ENCODE assay signal across 9 cellular contexts in the genomic region with DNA sequence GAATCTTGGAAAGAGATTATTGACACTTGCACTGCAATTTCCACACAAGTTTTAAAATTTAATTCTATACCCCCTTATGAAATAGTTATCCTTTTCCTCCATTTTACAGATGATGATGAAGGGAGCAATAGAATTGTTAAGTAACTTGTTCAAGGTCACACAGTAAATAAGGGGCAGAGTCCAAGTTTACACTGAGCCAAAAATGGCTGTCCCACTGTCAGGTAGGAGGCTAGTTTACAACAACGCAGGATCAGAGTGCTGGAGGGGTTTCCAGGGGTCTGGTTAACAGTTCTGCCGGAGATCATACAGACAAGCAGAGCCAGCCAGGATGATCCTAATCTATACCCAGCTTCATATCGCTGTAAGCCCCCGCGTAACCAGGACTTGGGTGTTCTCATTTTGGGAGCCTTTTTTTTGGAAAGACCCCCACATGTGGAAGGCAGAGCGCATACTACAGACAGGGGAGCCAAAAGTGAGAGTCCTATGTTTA. TPM values are rescaled to one million over a fixed set of nuclear protein-coding genes. Genes with fewer than 3 reads are reported as not detected.
DNase-seq lines count a peak whose midpoint lies in the region; ATAC-seq, FAIRE-seq and TF ChIP-seq lines count a peak whose summit lies in the region.
"Had no signal": no experiment of that assay in that cellular context is flagged by ENCODE, and none has a peak within 500 bp of the region (broad histone marks: within the 10 kb centered on the region; RNA-seq: fewer than 3 reads in every experiment).

No MANE protein-coding gene starts in this region.

- peaks cover 2 to 26% (median 10%) of the 10 kb centered on the region in 4 donors for H3K4me1 Mint-ChIP-seq in CD4-positive, CD25-positive, alpha-beta regulatory T cell

- peaks cover 16% of the 10 kb centered on the region for H3K4me1 ChIP-seq in CD4-positive, CD25-positive, alpha-beta regulatory T cell (ENCODE audit: control insufficient read depth, insufficient read depth, low read length, poor library complexity, severe bottlenecking)
- peaks cover 17% of the 10 kb centered on the region for H3K4me1 ChIP-seq in neuron (ENCODE audit: insufficient read depth, low read length)

- H3K9me3 Mint-ChIP-seq in CD4-positive, CD25-positive, alpha-beta regulatory T cell, result peaks cover 0 to 1% (median 0%) of the 10 kb centered on the region in 7 donors

- peaks cover 22% of the 10 kb centered on the region for H3K27me3 ChIP-seq in CD4-positive, CD25-positive, alpha-beta regulatory T cell (ENCODE audit: control insufficient read depth, insufficient read depth, low read length)
- peaks cover 64% of the 10 kb centered on the region for H3K27me3 ChIP-seq in neuron (ENCODE audit: insufficient read depth, low read length)

- no peak overlapping the region for H3K27ac Mint-ChIP-seq in CD4-positive, CD25-positive, alpha-beta regulatory T cell

- peaks cover 83% of the 10 kb centered on the region for H3K27me3 Mint-ChIP-seq in CD4-positive, CD25-positive, alpha-beta regulatory T cell

- no peak for TF ChIP-seq CTCF in epithelial cell of esophagus (IDR thresholded peaks at IDR 0.05; ENCODE audit: insufficient read depth, low read depth, low read length, missing control alignments)

- ATAC-seq in CD4-positive, CD25-positive, alpha-beta regulatory T cell (ENCODE audit: low read depth in 2 of 2), result no peak

- no peaks in the 10 kb centered on the region for H3K9me3 ChIP-seq in CD4-positive, CD25-positive, alpha-beta regulatory T cell (ENCODE audit: control insufficient read depth in 2 of 2, low read length in 2 of 2)
- no peaks in the 10 kb centered on the region for H3K9me3 ChIP-seq in neuron (ENCODE audit: low read length)

- H3K4me3 ChIP-seq in CD4-positive, CD25-positive, alpha-beta regulatory T cell (ENCODE audit: low read depth, low read length), result no peak overlapping the region
- peak overlapping the region; percentile 39 for H3K4me3 ChIP-seq in epithelial cell of esophagus (ENCODE audit: low read length)
- peak overlapping the region; percentile 23 for H3K4me3 ChIP-seq in neuron (ENCODE audit: low read length)

- no peaks in the 10 kb centered on the region for H3K36me3 Mint-ChIP-seq in CD4-positive, CD25-positive, alpha-beta regulatory T cell

- DNase-seq in CD4-positive, CD25-positive, alpha-beta regulatory T cell, result no peak
- DNase-seq in OCI-M1 (lab: John Stamatoyannopoulos, UW) (peak; percentile 52), epithelial cell of esophagus (ENCODE audit: low read depth) (no peak), SW 1271 (lab: John Stamatoyannopoulos, UW) (no peak), GM12892 (ENCODE audit: insufficient read length) (no peak), HK-2 (ENCODE audit: unreplicated experiment) (no peak), NCI-H345 treated with DMSO at 0.1 percent for 48 hours (lab: John Stamatoyannopoulos, UW; ENCODE audit: unreplicated experiment) (no peak)

- no peaks in the 10 kb centered on the region for H3K36me3 ChIP-seq in CD4-positive, CD25-positive, alpha-beta regulatory T cell (ENCODE audit: control insufficient read depth, insufficient read depth, low read length)
- H3K36me3 ChIP-seq in neuron (ENCODE audit: insufficient read depth, low read length), result no peaks in the 10 kb centered on the region

- no peak overlapping the region for H3K27ac ChIP-seq in CD4-positive, CD25-positive, alpha-beta regulatory T cell (ENCODE audit: insufficient read depth, low read length, poor library complexity, severe bottlenecking)
- H3K27ac ChIP-seq: HL-60 had no signal

- H3K4me3 Mint-ChIP-seq in CD4-positive, CD25-positive, alpha-beta regulatory T cell, result peak overlapping the region in 3 of 4 donors; percentile 66 to 71 (median 69)

- FAIRE-seq in GM12892 (lab: Jason Lieb, UNC), result no peak

- TF ChIP-seq POLR2A in GM12892 (IDR thresholded peaks at IDR 0.05; ENCODE audit: low read depth, low read length), result no peak

- H2AFZ ChIP-seq in neuron (ENCODE audit: low read depth, low read length), result peak overlapping the region; percentile 17

RNA-seq across cellular contexts. Expression of a gene that starts 0.6 kb away (rescaled TPM):
- 0.07 TPM for total RNA-seq in CD4-positive, CD25-positive, alpha-beta regulatory T cell
- polyA plus RNA-seq in CD4-positive, CD25-positive, alpha-beta regulatory T cell, result not detected
- polyA plus RNA-seq in GM12892 (2012; ENCODE audit: missing spikeins), result not detected
